Comparison of ENCODE assay signal across 9 cellular contexts in the genomic region with DNA sequence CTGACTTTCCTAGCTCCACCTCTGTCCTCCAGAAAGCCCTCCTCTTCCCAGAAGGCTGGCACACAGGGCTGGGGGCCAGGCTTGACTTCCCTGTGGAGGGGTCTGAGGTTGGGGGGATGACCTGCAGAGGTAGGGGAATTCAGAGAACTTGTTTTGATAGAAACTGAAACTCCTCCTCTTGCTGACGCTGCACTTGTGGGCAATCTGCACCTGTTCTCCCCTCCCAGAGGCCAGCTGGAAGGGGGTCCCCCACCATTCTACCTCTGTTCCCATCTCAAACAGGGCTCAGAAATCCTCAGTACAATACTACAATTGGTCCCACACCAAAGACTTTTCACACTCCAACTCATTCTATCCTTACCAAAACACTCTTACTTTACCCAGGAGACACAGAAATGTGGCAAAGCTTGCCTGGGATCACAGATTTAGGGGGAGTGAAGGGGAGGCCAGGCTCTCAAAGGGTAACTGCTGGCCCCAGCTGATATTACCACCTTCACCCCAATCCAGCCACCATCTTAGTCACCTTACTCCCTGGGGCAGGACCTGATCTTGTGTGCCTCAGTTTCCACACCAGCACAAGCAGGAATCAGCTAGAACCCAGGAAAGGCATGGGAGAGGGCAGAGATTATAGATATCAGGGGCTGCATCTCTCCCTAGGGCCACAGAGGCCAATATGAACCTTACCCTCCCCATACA. TPM values are rescaled to one million over a fixed set of nuclear protein-coding genes. Genes with fewer than 3 reads are reported as not detected.
DNase-seq lines count a peak whose midpoint lies in the region; ATAC-seq, FAIRE-seq and TF ChIP-seq lines count a peak whose summit lies in the region.
"Had no signal": no experiment of that assay in that cellular context is flagged by ENCODE, and none has a peak within 500 bp of the region (broad histone marks: within the 10 kb centered on the region; RNA-seq: fewer than 3 reads in every experiment).

No MANE protein-coding gene starts in this region.

- no peak overlapping the region for H3K27ac ChIP-seq in kidney (ENCODE audit: low read depth in 2 of 2, low read length in 2 of 2)

- H3K9ac ChIP-seq in kidney (ENCODE audit: low read length in 2 of 2), result no peak overlapping the region

- H3K4me1 ChIP-seq in kidney (ENCODE audit: control insufficient read depth in 1 of 2, insufficient read depth in 1 of 2, low read depth in 1 of 2, low read length in 2 of 2), result peaks cover 0 to 12% of the 10 kb centered on the region in 2 donors

- H3K4me3 ChIP-seq in kidney (ENCODE audit: low read length in 2 of 2), result no peak overlapping the region

- intact Hi-C loops in kidney (cut with DNase I), result no loop called here

- H3K36me3 ChIP-seq in kidney (ENCODE audit: control insufficient read depth in 1 of 2, insufficient read depth in 2 of 2, low read length in 2 of 2), result peaks cover 0 to 23% of the 10 kb centered on the region in 2 donors

- DNase-seq in GM19240 (ENCODE audit: insufficient read length, low spot score) (peak; percentile 48), NCI-H146 treated with DMSO at 0.1 percent for 48 hours (lab: John Stamatoyannopoulos, UW; ENCODE audit: unreplicated experiment) (no peak), D721Med (ENCODE audit: insufficient read length, low spot score) (no peak), HPDE6-E6E7 (ENCODE audit: extremely low spot score) (no peak), kidney (no peak)
- peak; percentile 75 for DNase-seq in activated CD8-positive, alpha-beta memory T cell treated with anti-CD3 and anti-CD28 coated beads, Interleukin-2, amount 50 U/mL, for 48 hours
- peak; percentile 86 for DNase-seq in stimulated activated CD4-positive, alpha-beta T cell treated with anti-CD3 and anti-CD28 coated beads, Interleukin-1b, Interleukin-23, amount 100 ng/mL, for 48 hours
- DNase-seq: IMR-90 had no signal

- FAIRE-seq in D721Med (lab: Jason Lieb, UNC) (no peak), kidney (lab: Jason Lieb, UNC) (no peak)

- ATAC-seq in HG03135 (IDR thresholded peaks at IDR 0.05; ENCODE audit: unreplicated experiment), result peak; percentile 46

- no peaks in the 10 kb centered on the region for H3K9me3 ChIP-seq in kidney (ENCODE audit: control insufficient read depth in 1 of 2, low read length in 2 of 2)

- TF ChIP-seq CTCF in D721Med (IDR thresholded peaks at IDR 0.05; ENCODE audit: insufficient read depth, missing control alignments) (no peak), kidney (IDR thresholded peaks at IDR 0.05; ENCODE audit: borderline replicate concordance, extremely low read depth, insufficient read depth) (no peak)

RNA-seq across cellular contexts. Expression of a gene that starts 18.5 kb away (rescaled TPM):
- total RNA-seq in kidney, result 56.2 TPM
- polyA plus RNA-seq in kidney (ENCODE audit: insufficient read depth, low read depth, low replicate concordance), result 40.2 TPM

RNA-seq across cellular contexts. Expression of a gene that starts 20.0 kb away (rescaled TPM):
- total RNA-seq in kidney, result 29.6 TPM
- 8.7 TPM for polyA plus RNA-seq in kidney (ENCODE audit: insufficient read depth, low read depth, low replicate concordance)

RNA-seq across cellular contexts. Expression of a gene that starts 27.4 kb away (rescaled TPM):
- total RNA-seq in kidney, result 34.2 TPM
- polyA plus RNA-seq in kidney (ENCODE audit: insufficient read depth, low read depth, low replicate concordance), result 29.3 TPM

RNA-seq across cellular contexts. Expression of a gene that starts 32.8 kb away (rescaled TPM):
- 2.2 TPM for total RNA-seq in kidney
- 0.92 TPM for polyA plus RNA-seq in kidney (ENCODE audit: insufficient read depth, low read depth, low replicate concordance)

RNA-seq across cellular contexts. Expression of a gene that starts 41.1 kb away (rescaled TPM):
- total RNA-seq in kidney, result 61.3 TPM
- 93.4 TPM for polyA plus RNA-seq in kidney (ENCODE audit: insufficient read depth, low read depth, low replicate concordance)

Comparison
In these comparisons a context has a peak if more than half of its experiments do, and no peak if none do; other contexts are left out.
1. DNase-seq: peak in GM19240 (single experiment), activated CD8-positive, alpha-beta memory T cell treated with anti-CD3 and anti-CD28 coated beads, Interleukin-2, amount 50 U/mL, for 48 hours (single experiment) and stimulated activated CD4-positive, alpha-beta T cell treated with anti-CD3 and anti-CD28 coated beads, Interleukin-1b, Interleukin-23, amount 100 ng/mL, for 48 hours (single experiment); none in NCI-H146 treated with DMSO at 0.1 percent for 48 hours (single experiment), D721Med (single experiment), HPDE6-E6E7 (single experiment) and kidney (single experiment).